In the genomic region with DNA sequence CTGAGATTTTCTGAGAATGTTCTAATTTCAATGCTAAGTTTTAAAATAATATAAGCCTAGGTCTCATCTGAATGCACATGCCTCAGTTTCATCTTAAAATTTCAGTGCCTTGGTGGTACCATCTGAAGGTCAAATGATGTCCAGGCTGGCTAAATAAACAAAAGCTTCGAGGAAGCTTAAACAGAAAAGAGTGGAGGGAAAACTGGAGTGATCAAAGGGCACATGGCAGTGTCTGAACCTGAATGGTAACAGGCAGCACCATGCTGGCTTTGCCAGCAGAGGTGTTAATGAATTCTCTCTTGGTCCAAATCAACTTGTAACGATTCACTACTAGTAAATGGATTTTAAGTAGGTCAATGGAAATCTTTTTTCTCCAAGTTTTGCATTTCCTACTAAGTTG, we compare ENCODE assay signal across 32 cellular contexts.
"Had no signal": no experiment of that assay in that cellular context is flagged by ENCODE, and none has a peak within 500 bp of the region (broad histone marks: within the 10 kb centered on the region; RNA-seq: fewer than 3 reads in every experiment).

No MANE protein-coding gene starts in this region.

- H3K79me2 ChIP-seq: parathyroid adenoma had no signal

- H3K4me3 Mint-ChIP-seq: naive thymus-derived CD8-positive, alpha-beta T cell; natural killer cell treated with Interleukin-12 subunit alpha and Interleukin-12 subunit beta and Interleukin-15 and Interleukin-18, amount 100 ng/mL, for 72 hours; nephron progenitor cell; neural crest cell; stimulated activated memory B cell treated with anti-CD40 and anti-IgM and Interleukin-4, amounts not matched to agents 10 μg/mL and 1 μg/mL and 100 μg/mL, for 72 hours; stimulated activated naive CD8-positive, alpha-beta T cell treated with anti-CD3 and anti-CD28 coated beads, Interleukin-15, amount 100 ng/mL, for 72 hours; type B pancreatic cell had no signal

- H3K36me3 Mint-ChIP-seq: naive thymus-derived CD8-positive, alpha-beta T cell; natural killer cell treated with Interleukin-12 subunit alpha and Interleukin-12 subunit beta and Interleukin-15 and Interleukin-18, amount 100 ng/mL, for 72 hours; stimulated activated memory B cell treated with anti-CD40 and anti-IgM and Interleukin-4, amounts not matched to agents 10 μg/mL and 1 μg/mL and 100 μg/mL, for 72 hours; type B pancreatic cell had no signal

- H3K4me1 ChIP-seq: parathyroid adenoma, suprapubic skin, testis, tibial artery, transverse colon, upper lobe of right lung, uterus had no signal

- H3K27ac Mint-ChIP-seq: naive thymus-derived CD8-positive, alpha-beta T cell; natural killer cell treated with Interleukin-12 subunit alpha and Interleukin-12 subunit beta and Interleukin-15 and Interleukin-18, amount 100 ng/mL, for 72 hours; nephron progenitor cell; progenitor cell of endocrine pancreas; stimulated activated memory B cell treated with anti-CD40 and anti-IgM and Interleukin-4, amounts not matched to agents 10 μg/mL and 1 μg/mL and 100 μg/mL, for 72 hours; stimulated activated naive CD8-positive, alpha-beta T cell treated with anti-CD3 and anti-CD28 coated beads, Interleukin-15, amount 100 ng/mL, for 72 hours; type B pancreatic cell had no signal

- H3K9ac ChIP-seq: parathyroid adenoma had no signal

- ATAC-seq: naive thymus-derived CD8-positive, alpha-beta T cell; natural killer cell treated with Interleukin-12 subunit alpha and Interleukin-12 subunit beta and Interleukin-15 and Interleukin-18, amount 100 ng/mL, for 72 hours; psoas muscle; right cardiac atrium; sciatic nerve; stimulated activated memory B cell treated with anti-CD40 and anti-IgM and Interleukin-4, amounts not matched to agents 10 μg/mL and 1 μg/mL and 100 μg/mL, for 72 hours; stimulated activated naive CD8-positive, alpha-beta T cell treated with anti-CD3 and anti-CD28 coated beads, Interleukin-15, amount 100 ng/mL, for 72 hours; stimulated activated naive CD8-positive, alpha-beta T cell treated with anti-CD3 and anti-CD28 coated beads, Interleukin-15, Interleukin-2, amounts not matched to agents 100 U/mL and 50 U/mL, for 24 hours; upper lobe of right lung had no signal

- DNase-seq: naive thymus-derived CD8-positive, alpha-beta T cell; nephron progenitor cell; nucleus accumbens; posterior cingulate gyrus; psoas muscle; right cardiac atrium; spleen; stimulated activated CD4-positive, alpha-beta T cell treated with anti-CD3 and anti-CD28 coated beads, Interleukin-12 subunit alpha, Interleukin-12 subunit beta, amount 100 ng/mL, for 4 hours; stimulated activated CD4-positive, alpha-beta T cell treated with anti-CD3 and anti-CD28 coated beads, Interleukin-1b, Interleukin-23, amount 100 ng/mL, for 48 hours; stimulated activated CD4-positive, alpha-beta T cell treated with anti-CD3 and anti-CD28 coated beads, Interleukin-4, amount 100 ng/mL, for 1 hour; stimulated activated CD4-positive, alpha-beta T cell treated with anti-CD3 and anti-CD28 coated beads, Interleukin-4, amount 100 ng/mL, for 4 hours; stimulated activated CD8-positive, alpha-beta memory T cell treated with anti-CD3 and anti-CD28 coated beads, Interleukin-4, amount 100 ng/mL, for 48 hours; stimulated activated naive CD4-positive, alpha-beta T cell; stimulated activated naive CD8-positive, alpha-beta T cell treated with anti-CD3 and anti-CD28 coated beads, Interleukin-15, amount 100 ng/mL, for 72 hours; stimulated activated naive CD8-positive, alpha-beta T cell treated with anti-CD3 and anti-CD28 coated beads, Interleukin-15, Interleukin-2, amounts not matched to agents 100 U/mL and 50 U/mL, for 24 hours; substantia nigra; testis; tibial artery; transverse colon; upper lobe of right lung; uterus had no signal

- H3K27me3 Mint-ChIP-seq: progenitor cell of endocrine pancreas had no signal

- H3K9me3 Mint-ChIP-seq: naive thymus-derived CD8-positive, alpha-beta T cell; nephron progenitor cell; neural crest cell; stimulated activated memory B cell treated with anti-CD40 and anti-IgM and Interleukin-4, amounts not matched to agents 10 μg/mL and 1 μg/mL and 100 μg/mL, for 72 hours; stimulated activated naive CD8-positive, alpha-beta T cell treated with anti-CD3 and anti-CD28 coated beads, Interleukin-15, amount 100 ng/mL, for 72 hours; type B pancreatic cell had no signal

- H3K4me1 Mint-ChIP-seq: naive thymus-derived CD8-positive, alpha-beta T cell; stimulated activated naive CD8-positive, alpha-beta T cell treated with anti-CD3 and anti-CD28 coated beads, Interleukin-15, amount 100 ng/mL, for 72 hours had no signal

- H3K4me2 ChIP-seq: smooth muscle cell had no signal

- H3K27ac ChIP-seq: neutrophil, parathyroid adenoma, psoas muscle, skin epidermis, spleen, suprapubic skin, testis, tibial artery, transverse colon, upper lobe of right lung, uterus had no signal

- H3K4me3 ChIP-seq: psoas muscle, skin epidermis, smooth muscle cell, spleen, suprapubic skin, testis, tibial artery, transverse colon, upper lobe of right lung, uterus had no signal

- H3K9me3 ChIP-seq: neutrophil, psoas muscle, spleen, suprapubic skin, testis, tibial artery, transverse colon, upper lobe of right lung, uterus had no signal

- H3K36me3 ChIP-seq: neutrophil, spleen, suprapubic skin, tibial artery, transverse colon, upper lobe of right lung, uterus had no signal

- H3K27me3 ChIP-seq: neutrophil, suprapubic skin, testis, tibial artery, transverse colon, upper lobe of right lung, uterus had no signal

- H2AFZ ChIP-seq: parathyroid adenoma had no signal
